9 cellular contexts compared by ENCODE assay signal in the genomic region with DNA sequence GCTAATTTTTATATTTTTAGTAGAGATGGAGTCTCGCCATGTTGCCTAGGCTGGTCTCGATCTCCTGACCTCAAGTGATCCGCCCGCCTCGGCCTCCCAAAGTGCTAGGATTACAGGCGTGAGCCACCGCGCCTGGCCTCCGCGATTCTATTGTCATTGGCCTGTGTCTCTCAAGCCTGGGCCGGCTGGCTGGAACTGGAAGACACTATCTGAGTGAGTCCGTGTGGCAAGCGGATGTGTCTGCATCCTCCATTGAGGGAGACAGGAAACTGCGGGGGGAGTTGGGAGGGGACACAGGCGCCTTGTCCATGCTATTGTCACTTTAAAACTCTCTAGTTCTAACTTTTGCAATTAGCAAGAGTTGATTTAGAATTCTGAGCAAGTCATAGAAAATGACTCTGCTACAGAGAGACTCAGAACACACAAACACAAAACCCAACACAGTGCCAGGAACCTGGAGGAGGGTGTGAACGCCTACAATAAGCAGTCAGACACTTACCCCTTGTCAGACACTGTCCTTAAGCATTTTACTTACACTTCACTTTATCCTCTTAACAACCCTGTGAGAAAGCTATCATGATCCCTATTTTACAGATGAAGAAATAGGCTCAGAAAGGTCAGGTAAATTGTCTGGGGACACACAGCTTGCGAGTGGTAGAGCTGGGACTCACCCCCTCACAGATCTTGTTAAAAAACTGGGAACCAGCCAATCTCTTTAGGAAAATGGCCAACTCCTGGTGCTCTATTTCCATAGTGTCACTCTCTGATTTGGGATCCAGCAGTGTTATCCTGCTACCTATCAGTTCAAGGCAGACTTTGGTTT. TPM values are rescaled to one million over a fixed set of nuclear protein-coding genes. Genes with fewer than 3 reads are reported as not detected.
A peak's percentile ranks its signal among the peaks of the same experiment; 100 is the strongest.
DNase-seq lines count a peak whose midpoint lies in the region; ATAC-seq and TF ChIP-seq lines count a peak whose summit lies in the region.
"Had no signal": no experiment of that assay in that cellular context is flagged by ENCODE, and none has a peak within 500 bp of the region (broad histone marks: within the 10 kb centered on the region; RNA-seq: fewer than 3 reads in every experiment).

No MANE protein-coding gene starts in this region.

- peaks cover 22% of the 10 kb centered on the region for H3K36me3 ChIP-seq in mammary epithelial cell (ENCODE audit: insufficient read depth, low read length)
- peaks cover 43 to 61% of the 10 kb centered on the region in 2 experiments for H3K36me3 ChIP-seq in trophoblast cell (ENCODE audit: control insufficient read depth in 1 of 2, insufficient read depth in 2 of 2, low read length in 2 of 2)

- no peaks in the 10 kb centered on the region for H3K4me1 Mint-ChIP-seq in MCF 10A (ENCODE audit: insufficient read depth, unreplicated experiment)
- H3K4me1 Mint-ChIP-seq in natural killer cell treated with Interleukin-12 subunit alpha and Interleukin-12 subunit beta and Interleukin-15 and Interleukin-18, amount 100 ng/mL, for 72 hours (ENCODE audit: low read depth in 2 of 2): peaks cover 53 to 60% of the 10 kb centered on the region in 2 donors

- TF ChIP-seq CTCF in MCF 10A (IDR thresholded peaks at IDR 0.05; ENCODE audit: unreplicated experiment): no peak
- TF ChIP-seq CTCF in mammary epithelial cell (conservative IDR thresholded peaks at IDR 0.05 in 1 of 2, IDR thresholded peaks at IDR 0.05 in 1 of 2; ENCODE audit: extremely low read depth in 1 of 2, insufficient read depth in 1 of 2, low read depth in 1 of 2, low read length in 2 of 2): no peak
- TF ChIP-seq CTCF in coronary artery (IDR thresholded peaks at IDR 0.05): no peak

- dilution Hi-C loops in mammary epithelial cell (cut with HindIII; ENCODE audit: low sequenced_read_pairs): no loop called here

- BruUV-seq in MCF 10A (replicated peaks; lab: Mats Ljungman, UMichigan): no TSS peak
- BruUV-seq in mammary epithelial cell (replicated peaks; lab: Mats Ljungman, UMichigan): no TSS peak

- H3K9me3 Mint-ChIP-seq in MCF 10A (ENCODE audit: unreplicated experiment): no peaks in the 10 kb centered on the region
- H3K9me3 Mint-ChIP-seq in natural killer cell treated with Interleukin-12 subunit alpha and Interleukin-12 subunit beta and Interleukin-15 and Interleukin-18, amount 100 ng/mL, for 72 hours: no peaks in the 10 kb centered on the region

- WGBS in mammary epithelial cell (ENCODE audit: low coverage, missing lambda C conversion rate): 94% methylated on average over 12 of the region's 17 CpGs
- no CpG with 5 or more reads among the region's 17 CpGs for WGBS in trophoblast cell (ENCODE audit: extremely low coverage, insufficient coverage, insufficient read length)

- no peak overlapping the region for H4K91ac ChIP-seq in trophoblast cell (ENCODE audit: low read depth, low read length)

- POLR2A ChIA-PET in MCF 10A (lab: Yijun Ruan, JAX): interaction anchor here (0.6 kb wide), 1 partner anchor 234 kb away, joined by 3 read pairs; no protein-coding TSS in a partner anchor

- H3K4me3 Mint-ChIP-seq in MCF 10A (ENCODE audit: unreplicated experiment): no peak overlapping the region
- peak overlapping the region; percentile 81 for H3K4me3 Mint-ChIP-seq in natural killer cell treated with Interleukin-12 subunit alpha and Interleukin-12 subunit beta and Interleukin-15 and Interleukin-18, amount 100 ng/mL, for 72 hours

- H3K14ac ChIP-seq in trophoblast cell (ENCODE audit: low read length): no peak overlapping the region

- H2BK120ac ChIP-seq in trophoblast cell (ENCODE audit: insufficient read depth, low read length, poor library complexity): no peak overlapping the region

- no peak overlapping the region for H3K4me3 ChIP-seq in mammary epithelial cell (replicated peaks in 1 of 3; ENCODE audit: insufficient read depth in 1 of 3, low read depth in 2 of 3, low read length in 3 of 3)
- no peak overlapping the region for H3K4me3 ChIP-seq in coronary artery
- no peak overlapping the region for H3K4me3 ChIP-seq in trophoblast cell (ENCODE audit: low read depth, low read length)

- no peak overlapping the region for H2AFZ ChIP-seq in mammary epithelial cell (ENCODE audit: low read depth, low read length)
- no peak overlapping the region for H2AFZ ChIP-seq in trophoblast cell (ENCODE audit: insufficient read depth, low read length, poor library complexity)

- no peaks in the 10 kb centered on the region for H3K79me1 ChIP-seq in trophoblast cell (ENCODE audit: low read length)

- H2BK5ac ChIP-seq in trophoblast cell (ENCODE audit: low read depth, low read length, poor library complexity): no peak overlapping the region

- in situ Hi-C loops in mammary epithelial cell (cut with MboI; ENCODE audit: low sequenced_read_pairs in 2 of 2): loop anchor here in 1 of 2 donors (10.0 kb wide), 1 partner anchor 93 kb away; no protein-coding TSS in a partner anchor

- H3K27me3 Mint-ChIP-seq in MCF 10A (ENCODE audit: insufficient read depth, unreplicated experiment): no peaks in the 10 kb centered on the region
- no peaks in the 10 kb centered on the region for H3K27me3 Mint-ChIP-seq in natural killer cell treated with Interleukin-12 subunit alpha and Interleukin-12 subunit beta and Interleukin-15 and Interleukin-18, amount 100 ng/mL, for 72 hours

- no peak overlapping the region for H4K8ac ChIP-seq in trophoblast cell (ENCODE audit: low read depth, low read length)

- no peaks in the 10 kb centered on the region for H3K9me3 ChIP-seq in mammary epithelial cell (replicated peaks; ENCODE audit: insufficient read depth, low read length)
- no peaks in the 10 kb centered on the region for H3K9me3 ChIP-seq in trophoblast cell (ENCODE audit: insufficient read depth, low read depth, low read length)

- H4K20me1 ChIP-seq in mammary epithelial cell (ENCODE audit: insufficient read depth, low read length): no peaks in the 10 kb centered on the region

- H3K4ac ChIP-seq in trophoblast cell (ENCODE audit: low read depth, low read length): no peak overlapping the region

- no peak overlapping the region for H3K23ac ChIP-seq in trophoblast cell (ENCODE audit: low read length)

- intact Hi-C loops in MCF 10A (cut with micrococcal nuclease) (loop anchor here (5.0 kb wide), 2 partner anchors 35 to 95 kb away; no protein-coding TSS in a partner anchor), mammary epithelial cell (cut with micrococcal nuclease) (loop anchor here (2.0 to 10.0 kb wide), 2 partner anchors 227 to 273 kb away; no protein-coding TSS in a partner anchor)

- H2AK5ac ChIP-seq in trophoblast cell (ENCODE audit: low read length): no peak overlapping the region

- no peak overlapping the region for H2BK12ac ChIP-seq in trophoblast cell (ENCODE audit: low read length)

- no peak overlapping the region for H3K18ac ChIP-seq in trophoblast cell (ENCODE audit: low read length)

- peaks cover 6% of the 10 kb centered on the region for H3K4me1 ChIP-seq in mammary epithelial cell (ENCODE audit: insufficient read depth, low read length)
- H3K4me1 ChIP-seq in trophoblast cell (ENCODE audit: control insufficient read depth in 1 of 2, insufficient read depth in 2 of 2, low read length in 2 of 2): no peaks in the 10 kb centered on the region

- no peak overlapping the region for H4K12ac ChIP-seq in trophoblast cell (ENCODE audit: low read depth, low read length)

- H3K9ac ChIP-seq in mammary epithelial cell (ENCODE audit: insufficient read depth, low read length) (no peak overlapping the region), trophoblast cell (ENCODE audit: low read length) (no peak overlapping the region)

- CTCF ChIA-PET in MCF 10A (lab: Yijun Ruan, JAX) (interaction anchor here (0.6 to 0.9 kb wide), 3 partner anchors 30 to 121 kb away, joined by 3 to 4 read pairs (median 3); no protein-coding TSS in a partner anchor), mammary epithelial cell (lab: Charles Lee; ENCODE audit: low non-redundant PET) (no interaction called here)

- peaks cover 85% of the 10 kb centered on the region for H3K36me3 Mint-ChIP-seq in MCF 10A (ENCODE audit: insufficient read depth, unreplicated experiment)
- H3K36me3 Mint-ChIP-seq in natural killer cell treated with Interleukin-12 subunit alpha and Interleukin-12 subunit beta and Interleukin-15 and Interleukin-18, amount 100 ng/mL, for 72 hours: peaks cover 7% of the 10 kb centered on the region

- H3K27me3 ChIP-seq in mammary epithelial cell (ENCODE audit: insufficient read depth, low read length) (no peaks in the 10 kb centered on the region), trophoblast cell (ENCODE audit: insufficient read depth, low read length) (no peaks in the 10 kb centered on the region)

- DNase-seq in MCF 10A (ENCODE audit: unreplicated experiment) (no peak), mammary epithelial cell (no peak), coronary artery (ENCODE audit: low spot score) (peak; percentile 69), NCI-H146 treated with DMSO at 0.1 percent for 48 hours (lab: John Stamatoyannopoulos, UW; ENCODE audit: unreplicated experiment) (no peak), trophoblast cell (no peak)
- DNase-seq in natural killer cell treated with Interleukin-12 subunit alpha and Interleukin-12 subunit beta and Interleukin-15 and Interleukin-18, amount 100 ng/mL, for 72 hours (ENCODE audit: low spot score): peak; percentile 89
- DNase-seq: NCI-H1930 had no signal

- peaks cover 15% of the 10 kb centered on the region for H3K79me2 ChIP-seq in mammary epithelial cell (ENCODE audit: insufficient read depth, low read length)
- H3K79me2 ChIP-seq in trophoblast cell (ENCODE audit: control insufficient read depth, insufficient read depth, low read length, poor library complexity): no peaks in the 10 kb centered on the region

- no peak overlapping the region for H3K27ac ChIP-seq in mammary epithelial cell (ENCODE audit: insufficient read depth, low read depth, low read length)
- H3K27ac ChIP-seq in coronary artery: peak overlapping the region in 1 of 2 donors; percentile 44
- no peak overlapping the region for H3K27ac ChIP-seq in trophoblast cell (ENCODE audit: low read depth, low read length)

- peak overlapping the region; percentile 69 for H3K27ac Mint-ChIP-seq in MCF 10A (ENCODE audit: low read depth, unreplicated experiment)
- peak overlapping the region; percentile 96 to 100 for H3K27ac Mint-ChIP-seq in natural killer cell treated with Interleukin-12 subunit alpha and Interleukin-12 subunit beta and Interleukin-15 and Interleukin-18, amount 100 ng/mL, for 72 hours

- ATAC-seq in natural killer cell treated with Interleukin-12 subunit alpha and Interleukin-12 subunit beta and Interleukin-15 and Interleukin-18, amount 100 ng/mL, for 72 hours: peak; percentile 93 to 95
- no peak for ATAC-seq in GM18519 (IDR thresholded peaks at IDR 0.05; ENCODE audit: low FRiP score, unreplicated experiment)
- no peak for ATAC-seq in GM18520 (IDR thresholded peaks at IDR 0.05; ENCODE audit: unreplicated experiment)

- H3K4me2 ChIP-seq in mammary epithelial cell (ENCODE audit: insufficient read depth, low read depth, low read length) (no peak overlapping the region), trophoblast cell (ENCODE audit: low read length) (no peak overlapping the region)

RNA-seq across cellular contexts. Expression of a gene that starts 38.7 kb away (rescaled TPM):
- total RNA-seq in MCF 10A (2022) (150 and 159 TPM in 2 replicates), mammary epithelial cell (100 to 1,000 TPM in 1 of 2 donors, 10 to 100 TPM in 1; 42.5 to 109 TPM)
- 52.0 TPM for polyA plus RNA-seq in mammary epithelial cell
- polyA minus RNA-seq in mammary epithelial cell: 37.7 TPM
- total RNA-seq in natural killer cell treated with Interleukin-12 subunit alpha and Interleukin-12 subunit beta and Interleukin-15 and Interleukin-18, amount 100 ng/mL, for 72 hours: 100 to 1,000 TPM; 208 to 278 TPM
- 247 and 258 TPM in 2 replicates for polyA plus RNA-seq in trophoblast cell (2013)

Comparison
In these comparisons a context has a peak if more than half of its experiments do, and no peak if none do; other contexts are left out.
1. DNase-seq: peak in coronary artery (single experiment) and natural killer cell treated with Interleukin-12 subunit alpha and Interleukin-12 subunit beta and Interleukin-15 and Interleukin-18, amount 100 ng/mL, for 72 hours (single experiment); none in MCF 10A (single experiment), mammary epithelial cell (single experiment), NCI-H146 treated with DMSO at 0.1 percent for 48 hours (single experiment) and trophoblast cell (0 of 2).
2. ATAC-seq: peak in natural killer cell treated with Interleukin-12 subunit alpha and Interleukin-12 subunit beta and Interleukin-15 and Interleukin-18, amount 100 ng/mL, for 72 hours (2 of 2); none in GM18519 (single experiment) and GM18520 (single experiment).